1 cellular context compared by ENCODE assay signal in genomic region chr1:155128469-155128754, GRCh38.
TF ChIP-seq lines count a peak whose summit lies in the region.

No MANE protein-coding gene starts in this region.

TF ChIP-seq in endothelial cell of umbilical vein, 7 proteins besides CTCF, POLR2A, EP300 and RAD21:
- TF ChIP-seq GATA2 (IDR thresholded peaks at IDR 0.05; ENCODE audit: insufficient read depth, insufficient read length, low read depth, low read length) (no peak), MYC (IDR thresholded peaks at IDR 0.05; ENCODE audit: low read depth, low read length) (no peak), POLR2AphosphoS5 (IDR thresholded peaks at IDR 0.05; ENCODE audit: insufficient read depth, low read depth, low read length) (no peak), EZH2 (IDR thresholded peaks at IDR 0.05; ENCODE audit: borderline replicate concordance, low read depth, low read length, severe bottlenecking) (no peak), JUN (IDR thresholded peaks at IDR 0.05; ENCODE audit: borderline replicate concordance, insufficient read depth, insufficient read length, low read depth) (no peak), FOS (IDR thresholded peaks at IDR 0.05; ENCODE audit: borderline replicate concordance, insufficient read depth, low read length) (no peak), MAX (IDR thresholded peaks at IDR 0.05; ENCODE audit: insufficient read depth, insufficient read length) (no peak)
